8 cellular contexts compared by ENCODE assay signal in the genomic region with DNA sequence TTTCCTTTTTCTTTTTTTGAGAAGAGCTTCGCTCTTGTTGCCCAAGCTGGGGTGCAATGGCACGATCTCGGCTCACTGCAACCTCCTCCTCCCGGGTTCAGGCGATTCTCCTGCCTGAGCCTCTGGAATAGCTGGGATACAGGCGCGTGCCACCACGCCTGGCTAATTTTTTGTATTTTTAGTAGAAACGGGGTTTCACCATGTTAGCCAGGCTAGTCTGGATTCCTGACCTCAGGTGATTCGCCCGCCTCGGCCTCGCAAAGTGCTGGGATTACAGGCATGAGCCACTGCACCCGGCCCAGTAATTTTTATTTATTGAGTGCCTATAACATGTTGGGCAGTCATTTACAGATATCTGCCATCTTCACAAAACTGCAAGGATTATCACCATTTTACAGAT. TPM values are rescaled to one million over a fixed set of nuclear protein-coding genes. Genes with fewer than 3 reads are reported as not detected.
DNase-seq lines count a peak whose midpoint lies in the region; ATAC-seq and TF ChIP-seq lines count a peak whose summit lies in the region.
"Not testable (repeated sequence)": the region's sequence is repeated elsewhere in the genome, so short reads cannot be mapped to it uniquely, and the experiment has no call there.
"Had no signal": no experiment of that assay in that cellular context is flagged by ENCODE, and none has a peak within 500 bp of the region (broad histone marks: within the 10 kb centered on the region; RNA-seq: fewer than 3 reads in every experiment).

No MANE protein-coding gene starts in this region.

- H3K4me3 ChIP-seq in BLaER1 (peak overlapping the region; percentile 99), Loucy (ENCODE audit: low read length, poor library complexity, severe bottlenecking) (peak overlapping the region; percentile 92), duodenal mucosa (ENCODE audit: low read depth in 1 of 2, low read length in 2 of 2) (peak overlapping the region; percentile 48 to 98), lower lobe of right lung (peak overlapping the region; percentile 96), skeletal muscle cell (ENCODE audit: low read depth, low read length) (peak overlapping the region; percentile 99)

- peaks cover 27% of the 10 kb centered on the region for H3K4me1 Mint-ChIP-seq in activated T-cell treated with anti-CD3 and anti-CD28 coated beads, Interleukin-2, amount 50 U/mL, for 24 hours (ENCODE audit: low read depth)

- not testable (repeated sequence) for H3F3A ChIP-seq in Loucy (ENCODE audit: low read depth)

- peak overlapping the region; percentile 98 for H3K27ac ChIP-seq in BLaER1
- H3K27ac ChIP-seq in duodenal mucosa (ENCODE audit: low read depth, low read length); lower lobe of right lung: not testable (repeated sequence)

- not testable (repeated sequence) for H3K27me3 Mint-ChIP-seq in activated T-cell treated with anti-CD3 and anti-CD28 coated beads, Interleukin-2, amount 50 U/mL, for 24 hours

- H3K36me3 ChIP-seq in BLaER1 (peaks cover 30% of the 10 kb centered on the region), duodenal mucosa (ENCODE audit: control insufficient read depth in 1 of 2, insufficient read depth in 2 of 2, low read length in 2 of 2) (peaks cover 8 to 16% of the 10 kb centered on the region in 2 donors), lower lobe of right lung (peaks cover 36% of the 10 kb centered on the region)
- not testable (repeated sequence) for H3K36me3 ChIP-seq in Loucy (ENCODE audit: insufficient read depth, low read length)

- ATAC-seq in lower lobe of right lung, result not testable (repeated sequence)

- not testable (repeated sequence) for H3K9me3 Mint-ChIP-seq in activated T-cell treated with anti-CD3 and anti-CD28 coated beads, Interleukin-2, amount 50 U/mL, for 24 hours

- intact Hi-C loops in lower lobe of right lung (cut with DNase I), result not testable (repeated sequence)

- H3K27ac Mint-ChIP-seq in activated T-cell treated with anti-CD3 and anti-CD28 coated beads, Interleukin-2, amount 50 U/mL, for 24 hours, result peak overlapping the region; percentile 67

- H3K4me1 ChIP-seq in BLaER1 (peaks cover 36% of the 10 kb centered on the region), Loucy (ENCODE audit: insufficient read depth, low read length, poor library complexity, severe bottlenecking) (peaks cover 13% of the 10 kb centered on the region), duodenal mucosa (ENCODE audit: control insufficient read depth in 1 of 2, insufficient read depth in 2 of 2, low read length in 2 of 2) (peaks cover 9 to 15% of the 10 kb centered on the region in 2 donors), lower lobe of right lung (peaks cover 40% of the 10 kb centered on the region)

- peak overlapping the region; percentile 98 for H3K4me3 Mint-ChIP-seq in activated T-cell treated with anti-CD3 and anti-CD28 coated beads, Interleukin-2, amount 50 U/mL, for 24 hours

- H3K9ac ChIP-seq in BLaER1, result peak overlapping the region; percentile 98
- H3K9ac ChIP-seq in Loucy (ENCODE audit: low read depth, low read length, poor library complexity, severe bottlenecking), result peak overlapping the region; percentile 98
- peak overlapping the region; percentile 8 to 55 for H3K9ac ChIP-seq in duodenal mucosa (ENCODE audit: low read depth in 1 of 2, low read length in 2 of 2)

- not testable (repeated sequence) for H3K27me3 ChIP-seq in BLaER1; Loucy (ENCODE audit: insufficient read depth, low read length, poor library complexity, severe bottlenecking); duodenal mucosa (ENCODE audit: control insufficient read depth in 1 of 2, insufficient read depth in 2 of 2, low read length in 2 of 2); lower lobe of right lung (ENCODE audit: low read depth)

- peaks cover 64% of the 10 kb centered on the region for H3K36me3 Mint-ChIP-seq in activated T-cell treated with anti-CD3 and anti-CD28 coated beads, Interleukin-2, amount 50 U/mL, for 24 hours (ENCODE audit: low read depth)

- H3K9me3 ChIP-seq in BLaER1; Loucy (ENCODE audit: insufficient read depth, low read depth, low read length); duodenal mucosa (ENCODE audit: control insufficient read depth in 1 of 2, low read length in 2 of 2); lower lobe of right lung: not testable (repeated sequence)

- H4K20me1 ChIP-seq in BLaER1, result peaks cover 55% of the 10 kb centered on the region
- H4K20me1 ChIP-seq in Loucy (ENCODE audit: insufficient read depth, low read length, poor library complexity, severe bottlenecking), result peaks cover 39% of the 10 kb centered on the region

- not testable (repeated sequence) for H3K9me2 ChIP-seq in Loucy (replicated peaks; ENCODE audit: low read depth, low read length)

- H2AFZ ChIP-seq in Loucy (ENCODE audit: low read length), result not testable (repeated sequence)

- H3K4me2 ChIP-seq in BLaER1 (peak overlapping the region; percentile 96), Loucy (ENCODE audit: low read depth, low read length, poor library complexity, severe bottlenecking) (peak overlapping the region; percentile 81)

- not testable (repeated sequence) for TF ChIP-seq CTCF in Loucy (conservative IDR thresholded peaks at IDR 0.05; ENCODE audit: low read length); lower lobe of right lung (IDR thresholded peaks at IDR 0.05)

- peaks cover 66% of the 10 kb centered on the region for H3K79me2 ChIP-seq in Loucy (ENCODE audit: insufficient read depth, low read length)

- DNase-seq in activated T-cell treated with anti-CD3 and anti-CD28 coated beads, Interleukin-2, amount 50 U/mL, for 24 hours; lower lobe of right lung; skeletal muscle cell (ENCODE audit: low read depth): not testable (repeated sequence)

RNA-seq across cellular contexts. Expression of a gene that starts 1.8 kb away (rescaled TPM):
- total RNA-seq in lower lobe of right lung, result 24.3 TPM

RNA-seq across cellular contexts. Expression of a gene that starts 2.8 kb away (rescaled TPM):
- 46.1 TPM for total RNA-seq in lower lobe of right lung

RNA-seq across cellular contexts. Expression of a gene that starts 22.6 kb away (rescaled TPM):
- total RNA-seq in lower lobe of right lung, result not detected
- total RNA-seq: omental fat pad, upper lobe of left lung had no signal

RNA-seq across cellular contexts. Expression of a gene that starts 22.9 kb away (rescaled TPM):
- 87.0 TPM for total RNA-seq in lower lobe of right lung

RNA-seq across cellular contexts. Expression of a gene that starts 23.9 kb away (rescaled TPM):
- 11.6 TPM for total RNA-seq in lower lobe of right lung

Comparison
In these comparisons a context has a peak if more than half of its experiments do, and no peak if none do; other contexts are left out.
1. H3K9ac ChIP-seq: peak in every context shown above with its lines; median percentile 98 in BLaER1; 98 in Loucy; 32 in duodenal mucosa.